Comparison of ENCODE assay signal across 29 cellular contexts in the genomic region with DNA sequence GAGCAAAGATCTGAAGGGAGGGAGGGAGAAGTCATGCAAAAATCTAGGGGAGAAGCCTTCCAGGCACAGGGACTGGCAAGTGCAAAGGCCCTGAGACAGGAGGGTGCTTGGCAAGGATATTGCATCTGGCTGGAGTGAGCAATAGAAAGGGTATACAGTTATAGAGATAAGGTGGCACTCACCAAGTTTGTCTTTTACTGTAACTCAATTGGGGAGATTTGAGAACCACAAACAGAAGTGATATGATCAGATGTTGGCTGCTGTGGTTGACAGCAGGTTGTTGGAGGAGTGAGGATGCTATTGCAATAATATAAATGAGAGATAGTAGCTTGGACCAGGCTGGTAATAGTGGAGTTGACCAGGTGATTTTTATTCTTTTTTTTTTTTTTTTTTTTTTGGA. TPM values are rescaled to one million over a fixed set of nuclear protein-coding genes. Genes with fewer than 3 reads are reported as not detected.
"Had no signal": no experiment of that assay in that cellular context is flagged by ENCODE, and none has a peak within 500 bp of the region (broad histone marks: within the 10 kb centered on the region; RNA-seq: fewer than 3 reads in every experiment).

No MANE protein-coding gene starts in this region.

- H3K27ac Mint-ChIP-seq: activated CD4-positive, alpha-beta T cell treated with anti-CD3 and anti-CD28 coated beads, Interleukin-2, amount 10 ng/mL, durations not matched to agents 7 days and 5 days; activated naive CD4-positive, alpha-beta T cell treated with anti-CD3 and anti-CD28 coated beads, Interleukin-2, amount 10 ng/mL, durations not matched to agents 7 days and 5 days; activated naive CD8-positive, alpha-beta T cell; T-helper 1 cell treated with Interleukin-12 subunit alpha and Interleukin-12 subunit beta and Interleukin-4 antibody, amounts not matched to agents 30 μg/mL and 1 μg/mL, for 36 hours; T-helper 2 cell treated with Interferon-gamma antibody and Interleukin-4, amounts not matched to agents 5 μg/mL and 100 μg/mL, for 36 hours had no signal

- H3K4me3 Mint-ChIP-seq: activated CD4-positive, alpha-beta T cell treated with anti-CD3 and anti-CD28 coated beads, Interleukin-2, amount 10 ng/mL, durations not matched to agents 7 days and 5 days; activated naive CD4-positive, alpha-beta T cell treated with anti-CD3 and anti-CD28 coated beads, Interleukin-2, amount 10 ng/mL, durations not matched to agents 7 days and 5 days; activated naive CD8-positive, alpha-beta T cell; activated T-cell treated with anti-CD3 and anti-CD28 coated beads, Interleukin-2, amount 50 U/mL, for 4 hours; T-helper 1 cell treated with Interleukin-12 subunit alpha and Interleukin-12 subunit beta and Interleukin-4 antibody, amounts not matched to agents 30 μg/mL and 1 μg/mL, for 36 hours; T-helper 2 cell treated with Interferon-gamma antibody and Interleukin-4, amounts not matched to agents 5 μg/mL and 100 μg/mL, for 36 hours had no signal

- H3K9me3 Mint-ChIP-seq: activated CD4-positive, alpha-beta T cell treated with anti-CD3 and anti-CD28 coated beads, Interleukin-2, amount 10 ng/mL, durations not matched to agents 7 days and 5 days; activated naive CD4-positive, alpha-beta T cell treated with anti-CD3 and anti-CD28 coated beads, Interleukin-2, amount 10 ng/mL, durations not matched to agents 7 days and 5 days; activated T-cell treated with anti-CD3 and anti-CD28 coated beads, Interleukin-2, amount 50 U/mL, for 4 hours; T-helper 1 cell treated with Interleukin-12 subunit alpha and Interleukin-12 subunit beta and Interleukin-4 antibody, amounts not matched to agents 30 μg/mL and 1 μg/mL, for 36 hours; T-helper 2 cell treated with Interferon-gamma antibody and Interleukin-4, amounts not matched to agents 5 μg/mL and 100 μg/mL, for 36 hours had no signal

- H3K4me3 ChIP-seq: adrenal gland, body of pancreas, MG63, Peyer's patch, SJSA1 had no signal

- ATAC-seq: activated T-cell treated with anti-CD3 and anti-CD28 coated beads, Interleukin-2, amount 50 U/mL, for 4 hours; body of pancreas; PC-3 had no signal

- H3K27me3 Mint-ChIP-seq: activated naive CD4-positive, alpha-beta T cell treated with anti-CD3 and anti-CD28 coated beads, Interleukin-2, amount 10 ng/mL, durations not matched to agents 7 days and 5 days; activated naive CD8-positive, alpha-beta T cell had no signal

- H3K36me3 Mint-ChIP-seq: activated naive CD8-positive, alpha-beta T cell had no signal

- DNase-seq: activated CD4-positive, alpha-beta T cell treated with anti-CD3 and anti-CD28 coated beads, Interleukin-2, amount 10 ng/mL, durations not matched to agents 7 days and 5 days; activated CD4-positive, alpha-beta T cell treated with anti-CD3 and anti-CD28 coated beads, Interleukin-2, amount 50 U/mL, for 48 hours; activated CD8-positive, alpha-beta memory T cell treated with anti-CD3 and anti-CD28 coated beads for 24 hours; activated effector memory CD4-positive, alpha-beta T cell treated with Interleukin-2 at 50 U/mL for 16 hours; activated naive CD4-positive, alpha-beta T cell treated with anti-CD3 and anti-CD28 coated beads, Interleukin-2, amount 10 ng/mL, durations not matched to agents 7 days and 5 days; activated T-cell treated with anti-CD3 and anti-CD28 coated beads, Interleukin-2, amount 50 U/mL, for 4 hours; adrenal gland; body of pancreas; caudate nucleus; cerebellar nuclear complex; Kasumi-1; KG1; MG63; NCI-H1048; NCI-H1105 treated with DMSO at 0.1 percent for 48 hours; NCI-H1436; NCI-H1694; NCI-H1930; NCI-H345; NCI-H524 treated with DMSO at 0.1 percent for 48 hours; PC-3; Peyer's patch; RPMI8226; SHP77 treated with DMSO at 0.1 percent for 48 hours; SK-N-SH had no signal

RNA-seq across cellular contexts. Expression of a gene that starts 25.6 kb away (rescaled TPM):
- polyA plus RNA-seq: SK-N-SH had no signal

RNA-seq across cellular contexts. Expression of a gene that starts 25.8 kb away (rescaled TPM):
- total RNA-seq: body of pancreas had no signal
- polyA plus RNA-seq: SK-N-SH had no signal
